9 cellular contexts compared by ENCODE assay signal in the genomic region with DNA sequence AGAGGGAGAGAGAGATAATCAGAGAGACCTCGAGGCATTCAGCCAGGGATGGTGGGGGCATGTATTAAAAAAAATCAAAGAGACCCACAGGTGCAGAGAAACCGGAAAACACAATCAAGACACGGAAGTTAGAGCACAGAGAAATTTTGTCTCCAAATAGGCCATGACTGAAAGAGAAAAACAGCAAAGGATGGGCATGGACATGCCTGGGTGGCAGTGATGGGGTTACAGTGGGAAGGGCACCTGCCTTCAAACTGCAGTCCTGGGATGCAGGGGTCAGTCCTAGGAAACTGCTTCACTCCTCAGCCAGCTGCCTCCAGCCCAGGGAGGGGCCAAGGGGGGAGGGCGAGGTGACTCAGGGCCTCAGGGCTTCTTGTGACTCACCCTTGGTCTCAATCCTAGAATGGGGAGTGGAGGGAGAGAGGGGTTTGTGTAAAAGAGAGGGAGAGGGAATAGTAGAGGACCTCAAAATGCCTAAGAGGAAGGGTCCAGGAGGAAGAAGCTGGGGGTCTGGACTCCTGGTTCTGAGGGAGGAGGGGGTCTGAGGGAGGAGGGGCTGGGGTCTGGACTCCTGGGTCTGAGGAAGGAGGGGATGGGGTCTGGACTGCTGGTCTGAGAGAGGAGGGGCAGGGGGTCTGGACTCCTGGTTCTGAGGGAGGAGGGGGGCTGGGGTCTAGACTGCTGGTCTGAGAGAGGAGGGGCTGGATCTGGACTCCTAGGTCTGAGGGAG. TPM values are rescaled to one million over a fixed set of nuclear protein-coding genes. Genes with fewer than 3 reads are reported as not detected.
DNase-seq lines count a peak whose midpoint lies in the region; ATAC-seq and TF ChIP-seq lines count a peak whose summit lies in the region.
"Had no signal": no experiment of that assay in that cellular context is flagged by ENCODE, and none has a peak within 500 bp of the region (broad histone marks: within the 10 kb centered on the region; RNA-seq: fewer than 3 reads in every experiment).

No MANE protein-coding gene starts in this region.

- in situ Hi-C loops in G401 (cut with HindIII; ENCODE audit: low sequenced_read_pairs), result no loop called here

- peaks cover 10% of the 10 kb centered on the region for H3K36me3 Mint-ChIP-seq in activated T-cell treated with anti-CD3 and anti-CD28 coated beads, Interleukin-2, amount 50 U/mL, for 24 hours (ENCODE audit: low read depth)
- no peaks in the 10 kb centered on the region for H3K36me3 Mint-ChIP-seq in progenitor cell of endocrine pancreas (ENCODE audit: insufficient read depth)

- H3K27me3 ChIP-seq in foreskin keratinocyte, result no peaks in the 10 kb centered on the region

- H3K4me1 ChIP-seq in foreskin keratinocyte, result peaks cover 21% of the 10 kb centered on the region

- H3K4me3 Mint-ChIP-seq in activated T-cell treated with anti-CD3 and anti-CD28 coated beads, Interleukin-2, amount 50 U/mL, for 24 hours, result peak overlapping the region; percentile 65
- no peak overlapping the region for H3K4me3 Mint-ChIP-seq in progenitor cell of endocrine pancreas (ENCODE audit: low read depth)

- H3K27ac ChIP-seq in foreskin keratinocyte, result no peak overlapping the region
- H3K27ac ChIP-seq: KMS-11 had no signal

- peaks cover 4% of the 10 kb centered on the region for H3K9me3 Mint-ChIP-seq in activated T-cell treated with anti-CD3 and anti-CD28 coated beads, Interleukin-2, amount 50 U/mL, for 24 hours
- H3K9me3 Mint-ChIP-seq in progenitor cell of endocrine pancreas (ENCODE audit: low read depth), result no peaks in the 10 kb centered on the region

- peak overlapping the region; percentile 88 for H3K27ac Mint-ChIP-seq in activated T-cell treated with anti-CD3 and anti-CD28 coated beads, Interleukin-2, amount 50 U/mL, for 24 hours
- no peak overlapping the region for H3K27ac Mint-ChIP-seq in progenitor cell of endocrine pancreas

- H3K27me3 Mint-ChIP-seq in activated T-cell treated with anti-CD3 and anti-CD28 coated beads, Interleukin-2, amount 50 U/mL, for 24 hours, result peaks cover under 1% of the 10 kb centered on the region
- peaks cover 45% of the 10 kb centered on the region for H3K27me3 Mint-ChIP-seq in progenitor cell of endocrine pancreas

- ATAC-seq in foreskin keratinocyte (peak; percentile 75), HG03432 (IDR thresholded peaks at IDR 0.05; ENCODE audit: unreplicated experiment) (no peak)

- no peak for TF ChIP-seq CTCF in foreskin keratinocyte (conservative IDR thresholded peaks at IDR 0.05)
- TF ChIP-seq CTCF in progenitor cell of endocrine pancreas (IDR thresholded peaks at IDR 0.05; ENCODE audit: unreplicated experiment), result no peak

- peaks cover 41% of the 10 kb centered on the region for H3K4me1 Mint-ChIP-seq in activated T-cell treated with anti-CD3 and anti-CD28 coated beads, Interleukin-2, amount 50 U/mL, for 24 hours (ENCODE audit: low read depth)
- peaks cover 3% of the 10 kb centered on the region for H3K4me1 Mint-ChIP-seq in progenitor cell of endocrine pancreas (ENCODE audit: low read depth)

- DNase-seq in ELR (ENCODE audit: low read depth), result peak; percentile 93
- DNase-seq in NCI-H460 (ENCODE audit: extremely low read depth, low read depth), result peak; percentile 73
- peak; percentile 81 for DNase-seq in activated T-cell treated with anti-CD3 and anti-CD28 coated beads, Interleukin-2, amount 50 U/mL, for 24 hours
- DNase-seq in foreskin keratinocyte, result peak; percentile 56 to 78
- DNase-seq in stimulated activated CD8-positive, alpha-beta memory T cell treated with anti-CD3 and anti-CD28 coated beads, Interleukin-12 subunit alpha, Interleukin-12 subunit beta, amount 100 ng/mL, for 24 hours (ENCODE audit: extremely low read depth), result peak; percentile 42
- no peak for DNase-seq in progenitor cell of endocrine pancreas (ENCODE audit: low spot score, unreplicated experiment)
- DNase-seq in G401 (ENCODE audit: low spot score), result no peak

RNA-seq across cellular contexts. Expression of gene KCNN4, which starts 3.6 kb away (rescaled TPM):
- 22.9 and 23.5 TPM in 2 replicates for total RNA-seq in NCI-H460 (2014; rRNA removed; shearing (Covaris generic))
- polyA plus RNA-seq in NCI-H460 (2014; cell fraction: nucleus; rRNA removed), result 61.0 and 71.7 TPM in 2 replicates
- total RNA-seq in foreskin keratinocyte, result 0.74 and 0.85 TPM in 2 replicates
- polyA plus RNA-seq in foreskin keratinocyte, result 0.56 and 0.76 TPM in 2 replicates
- total RNA-seq in progenitor cell of endocrine pancreas, result 0.31 and 0.34 TPM in 2 replicates
- total RNA-seq in G401 (2014; rRNA removed; shearing (Covaris generic)), result 4.2 and 5.7 TPM in 2 replicates

RNA-seq across cellular contexts. Expression of gene LYPD5, which starts 17.8 kb away (rescaled TPM):
- total RNA-seq in NCI-H460 (2014; rRNA removed; shearing (Covaris generic)), result 0.37 and 0.69 TPM in 2 replicates
- 0.29 TPM in 1 of 2 replicates, not detected in the other for polyA plus RNA-seq in NCI-H460 (2014; cell fraction: nucleus; rRNA removed)
- total RNA-seq in foreskin keratinocyte (2.3 and 4.0 TPM in 2 replicates), progenitor cell of endocrine pancreas (not detected in 2 replicates)
- 2.5 and 3.8 TPM in 2 replicates for polyA plus RNA-seq in foreskin keratinocyte
- not detected in 2 replicates for total RNA-seq in G401 (2014; rRNA removed; shearing (Covaris generic))

RNA-seq across cellular contexts. Expression of gene SMG9, which starts 29.7 kb away (rescaled TPM):
- 20.9 and 21.8 TPM in 2 replicates for total RNA-seq in NCI-H460 (2014; rRNA removed; shearing (Covaris generic))
- 35.9 and 46.5 TPM in 2 replicates for polyA plus RNA-seq in NCI-H460 (2014; cell fraction: nucleus; rRNA removed)
- 27.7 and 29.5 TPM in 2 replicates for total RNA-seq in foreskin keratinocyte
- polyA plus RNA-seq in foreskin keratinocyte, result 38.3 and 39.8 TPM in 2 replicates
- total RNA-seq in progenitor cell of endocrine pancreas, result 74.9 and 78.9 TPM in 2 replicates
- 18.3 and 22.3 TPM in 2 replicates for total RNA-seq in G401 (2014; rRNA removed; shearing (Covaris generic))

RNA-seq across cellular contexts. Expression of gene ZNF283, which starts 42.7 kb away (rescaled TPM):
- 5.5 and 9.6 TPM in 2 replicates for total RNA-seq in NCI-H460 (2014; rRNA removed; shearing (Covaris generic))
- polyA plus RNA-seq in NCI-H460 (2014; cell fraction: nucleus; rRNA removed), result 5.7 and 10.0 TPM in 2 replicates
- total RNA-seq in foreskin keratinocyte (6.1 and 7.1 TPM in 2 replicates), progenitor cell of endocrine pancreas (14.6 and 17.3 TPM in 2 replicates)
- 1.4 TPM in 2 replicates for polyA plus RNA-seq in foreskin keratinocyte
- 3.8 and 13.4 TPM in 2 replicates for total RNA-seq in G401 (2014; rRNA removed; shearing (Covaris generic))

Comparison
In these comparisons a context has a peak if more than half of its experiments do, and no peak if none do; other contexts are left out.
1. DNase-seq: peak in ELR (single experiment), NCI-H460 (single experiment), activated T-cell treated with anti-CD3 and anti-CD28 coated beads, Interleukin-2, amount 50 U/mL, for 24 hours (single experiment), foreskin keratinocyte (2 of 2) and stimulated activated CD8-positive, alpha-beta memory T cell treated with anti-CD3 and anti-CD28 coated beads, Interleukin-12 subunit alpha, Interleukin-12 subunit beta, amount 100 ng/mL, for 24 hours (single experiment); none in progenitor cell of endocrine pancreas (single experiment) and G401 (single experiment).